9 cellular contexts compared by ENCODE assay signal in genomic region chr12:106149096-106149784, GRCh38. TPM values are rescaled to one million over a fixed set of nuclear protein-coding genes. Genes with fewer than 3 reads are reported as not detected.
DNase-seq lines count a peak whose midpoint lies in the region; ATAC-seq and TF ChIP-seq lines count a peak whose summit lies in the region.
"Had no signal": no experiment of that assay in that cellular context is flagged by ENCODE, and none has a peak within 500 bp of the region (broad histone marks: within the 10 kb centered on the region; RNA-seq: fewer than 3 reads in every experiment).

No MANE protein-coding gene starts in this region.

- intact Hi-C loops in ascending aorta (cut with DNase I) = loop anchor here (10.0 kb wide), 1 partner anchor 624 kb away; no protein-coding TSS in a partner anchor
- intact Hi-C loops in left lung (cut with DNase I) = no loop called here

- TF ChIP-seq CTCF in AG09319 (IDR thresholded peaks at IDR 0.05; ENCODE audit: low read depth, low read length) (peak; percentile 71), HL-60 (IDR thresholded peaks at IDR 0.05; ENCODE audit: insufficient read depth, low read length) (peak; percentile 5), ascending aorta (IDR thresholded peaks at IDR 0.05) (peak; percentile 31 to 62 (median 52)), left lung (IDR thresholded peaks at IDR 0.05) (peak; percentile 29 to 54)

- H3K4me3 ChIP-seq in HL-60 (replicated peaks; ENCODE audit: insufficient read depth, low read length) (no peak overlapping the region), ascending aorta (no peak overlapping the region), left lung (no peak overlapping the region)

- H3K27me3 ChIP-seq in HL-60 (ENCODE audit: insufficient read depth, poor library complexity, severe bottlenecking) (peaks cover 8% of the 10 kb centered on the region), ascending aorta (no peaks in the 10 kb centered on the region), left lung (no peaks in the 10 kb centered on the region)

- peaks cover 4 to 21% of the 10 kb centered on the region in 2 donors for H3K4me1 ChIP-seq in ascending aorta
- no peaks in the 10 kb centered on the region for H3K4me1 ChIP-seq in left lung

- no peak for DNase-seq in AG09319 (ENCODE audit: extremely low read depth, low read depth)
- DNase-seq in HL-60 (ENCODE audit: low read depth in 1 of 2, low spot score in 1 of 2) = no peak
- DNase-seq in ascending aorta (ENCODE audit: low spot score in 2 of 2) = no peak
- DNase-seq in left lung = no peak
- no peak for DNase-seq in NCI-H2107 treated with DMSO at 0.1 percent for 48 hours (lab: John Stamatoyannopoulos, UW; ENCODE audit: unreplicated experiment)
- no peak for DNase-seq in GM19240 (ENCODE audit: insufficient read length, low spot score)
- DNase-seq in mesenteric fat pad (ENCODE audit: low spot score) = no peak
- DNase-seq in NCI-H510A treated with DMSO at 0.1 percent for 48 hours (lab: John Stamatoyannopoulos, UW) = no peak
- DNase-seq: naive B cell had no signal

- peak; percentile 73 for ATAC-seq in left lung

- H3K9me3 ChIP-seq in ascending aorta = no peaks in the 10 kb centered on the region
- H3K9me3 ChIP-seq in left lung = no peaks in the 10 kb centered on the region

- H3K36me3 ChIP-seq in ascending aorta (no peaks in the 10 kb centered on the region), left lung (no peaks in the 10 kb centered on the region)

- H3K27ac ChIP-seq in HL-60 (replicated peaks) (no peak overlapping the region), ascending aorta (peak overlapping the region in 1 of 2 donors; percentile 57), left lung (no peak overlapping the region)

RNA-seq across cellular contexts. Expression of gene NUAK1, which starts 10.5 kb away (rescaled TPM):
- total RNA-seq in ascending aorta (29.7 TPM), left lung (10 to 100 TPM; 11.0 to 11.7 TPM), mesenteric fat pad (54.4 TPM)

Comparison
In these comparisons a context has a peak if more than half of its experiments do, and no peak if none do; other contexts are left out.
1. CTCF ChIP-seq: peak in every context shown above with its lines; median percentile 71 in AG09319; 52 in ascending aorta; 42 in left lung; 5 in HL-60.